7 cellular contexts compared by ENCODE assay signal in genomic region chr15:65421360-65422215, GRCh38. TPM values are rescaled to one million over a fixed set of nuclear protein-coding genes. Genes with fewer than 3 reads are reported as not detected.
DNase-seq lines count a peak whose midpoint lies in the region; ATAC-seq and TF ChIP-seq lines count a peak whose summit lies in the region.

No MANE protein-coding gene starts in this region.

- H3K4me3 ChIP-seq in GM12865 (ENCODE audit: low read depth, low read length) (peak overlapping the region; percentile 26), right lobe of liver (peak overlapping the region in 1 of 3 donors; percentile 9), subcutaneous abdominal adipose tissue (ENCODE audit: low read depth in 1 of 5, low read length in 5 of 5) (peak overlapping the region; percentile 61 to 73 (median 69))

- TF ChIP-seq POLR2A in right lobe of liver (IDR thresholded peaks at IDR 0.05), result no peak

- intact Hi-C loops in right lobe of liver (cut with DNase I), result no loop called here

- peak; percentile 16 to 45 (median 34) for ATAC-seq in right lobe of liver
- no peak for ATAC-seq in GM18520 (IDR thresholded peaks at IDR 0.05; ENCODE audit: unreplicated experiment)

- peak; percentile 58 for DNase-seq in GM12865 (ENCODE audit: low read depth)
- peak; percentile 61 for DNase-seq in NCI-H2227 (lab: John Stamatoyannopoulos, UW; ENCODE audit: unreplicated experiment)
- peak; percentile 74 for DNase-seq in dedifferentiated amniotic fluid mesenchymal stem cell (ENCODE audit: extremely low spot score)
- no peak for DNase-seq in right lobe of liver
- no peak for DNase-seq in T1000 (lab: John Stamatoyannopoulos, UW)

- H3K9me3 ChIP-seq in right lobe of liver, result no peaks in the 10 kb centered on the region
- no peaks in the 10 kb centered on the region for H3K9me3 ChIP-seq in subcutaneous abdominal adipose tissue (ENCODE audit: control insufficient read depth in 5 of 5, low read length in 5 of 5)

- peak overlapping the region in 4 of 5 donors; percentile 27 to 59 (median 42) for H3K9ac ChIP-seq in subcutaneous abdominal adipose tissue (ENCODE audit: low read length in 5 of 5)

- peaks cover 0 to 7% of the 10 kb centered on the region in 2 donors for H3K27me3 ChIP-seq in right lobe of liver
- peaks cover 12 to 37% (median 18%) of the 10 kb centered on the region in 5 donors for H3K27me3 ChIP-seq in subcutaneous abdominal adipose tissue (ENCODE audit: control insufficient read depth in 5 of 5, insufficient read depth in 4 of 5, low read length in 5 of 5)

- TF ChIP-seq CTCF in GM12865 (IDR thresholded peaks at IDR 0.05; ENCODE audit: insufficient read depth, low read depth, low read length, missing control alignments) (no peak), right lobe of liver (IDR thresholded peaks at IDR 0.05) (no peak)

- H3K36me3 ChIP-seq in right lobe of liver (no peaks in the 10 kb centered on the region), subcutaneous abdominal adipose tissue (ENCODE audit: control insufficient read depth in 5 of 5, insufficient read depth in 5 of 5, low read length in 5 of 5) (no peaks in the 10 kb centered on the region)

- H3K27ac ChIP-seq in right lobe of liver (no peak overlapping the region), subcutaneous abdominal adipose tissue (ENCODE audit: low read depth, low read length) (no peak overlapping the region)

- H3K4me1 ChIP-seq in right lobe of liver, result peaks cover 0 to 6% (median 2%) of the 10 kb centered on the region in 4 donors
- H3K4me1 ChIP-seq in subcutaneous abdominal adipose tissue (ENCODE audit: control insufficient read depth in 5 of 5, insufficient read depth in 5 of 5, low read length in 5 of 5), result peaks cover 2 to 25% (median 23%) of the 10 kb centered on the region in 5 donors

- 3% methylated on average over 6 of the region's 39 CpGs for WGBS in right lobe of liver (ENCODE audit: insufficient coverage, low coverage, low lambda C conversion rate, missing lambda C conversion rate)

RNA-seq across cellular contexts. Expression of gene IGDCC4, which starts 1.2 kb away (rescaled TPM):
- under 1 TPM in 1 of 6 experiments, not detected in 5; 0.02 TPM for total RNA-seq in right lobe of liver

RNA-seq across cellular contexts. Expression of gene IGDCC3, which starts 43.8 kb away (rescaled TPM):
- not detected for total RNA-seq in right lobe of liver

Comparison
In these comparisons a context has a peak if more than half of its experiments do, and no peak if none do; other contexts are left out.
1. DNase-seq: peak in GM12865 (single experiment), NCI-H2227 (single experiment) and dedifferentiated amniotic fluid mesenchymal stem cell (single experiment); none in right lobe of liver (0 of 3) and T1000 (single experiment).